In the genomic region with DNA sequence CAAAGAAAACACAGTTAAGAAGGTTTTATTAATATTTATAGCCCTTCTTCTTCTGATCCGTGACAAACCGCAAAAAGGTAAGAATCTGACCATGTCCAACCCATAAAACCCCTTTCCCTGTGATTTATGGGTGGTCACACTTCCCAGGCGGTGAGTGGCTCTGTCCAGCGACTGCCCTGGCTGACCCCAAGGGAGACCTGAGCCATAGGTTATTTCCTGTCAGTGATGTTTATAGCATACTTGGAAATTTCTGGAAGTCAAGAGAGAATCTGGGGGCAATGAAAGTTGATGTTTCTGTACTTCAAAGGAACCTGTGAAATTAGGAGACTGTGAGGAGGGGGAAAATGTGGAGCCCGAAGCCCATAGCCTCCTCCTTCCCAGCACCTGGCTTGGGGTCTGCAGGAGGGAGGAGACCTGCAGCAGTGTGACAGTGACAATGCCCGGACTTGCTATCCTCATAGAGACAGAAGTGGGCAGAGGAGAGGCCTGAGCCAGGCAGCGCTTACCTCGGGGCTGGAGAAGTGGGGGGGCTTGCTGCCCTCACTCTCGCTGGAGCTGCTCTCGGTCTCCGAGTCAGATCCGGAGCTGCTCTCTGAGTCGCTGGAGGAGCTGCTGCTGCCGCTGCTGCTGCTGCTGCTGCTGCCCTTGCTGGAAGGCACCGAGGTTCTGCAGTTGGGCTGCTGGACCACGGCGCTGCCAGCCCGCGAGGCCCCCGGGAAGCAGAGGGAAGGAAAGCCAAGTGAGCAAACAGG, we compare ENCODE assay signal across 14 cellular contexts.
DNase-seq lines count a peak whose midpoint lies in the region.
"Had no signal": no experiment of that assay in that cellular context is flagged by ENCODE, and none has a peak within 500 bp of the region (broad histone marks: within the 10 kb centered on the region; RNA-seq: fewer than 3 reads in every experiment).

No MANE protein-coding gene starts in this region.

- DNase-seq in H7 (peak; percentile 62), NCI-H774 (lab: John Stamatoyannopoulos, UW) (peak; percentile 1), glomerular visceral epithelial cell (ENCODE audit: extremely low spot score) (peak; percentile 35), retina (peak; percentile 58), T-helper 1 cell (no peak), D341Med (ENCODE audit: low spot score) (no peak)
- DNase-seq in activated CD8-positive, alpha-beta memory T cell treated with anti-CD3 and anti-CD28 coated beads, Interleukin-2, amount 50 U/mL, for 4 hours, result no peak
- DNase-seq: activated effector memory CD4-positive, alpha-beta T cell treated with Interleukin-2 at 50 U/mL for 16 hours; cortex of kidney; immature natural killer cell; MM.1S; NCI-H187 treated with DMSO at 0.1 percent for 48 hours had no signal

- no peaks in the 10 kb centered on the region for H3K36me3 ChIP-seq in H7 (replicated peaks; ENCODE audit: control insufficient read depth, insufficient read depth, low read length)
- H3K36me3 ChIP-seq: neutrophil had no signal

- H3K4me3 ChIP-seq in H7 (ENCODE audit: insufficient read depth, low read depth, low read length), result no peak overlapping the region
- H3K4me3 ChIP-seq: gastroesophageal sphincter had no signal

- H3K27me3 ChIP-seq in H7 (ENCODE audit: control insufficient read depth, insufficient read depth, low read length), result no peaks in the 10 kb centered on the region
- H3K27me3 ChIP-seq: gastroesophageal sphincter, neutrophil had no signal

Comparison
In these comparisons a context has a peak if more than half of its experiments do, and no peak if none do; other contexts are left out.
1. DNase-seq: peak in H7 (single experiment), NCI-H774 (single experiment), glomerular visceral epithelial cell (single experiment) and retina (single experiment); none in T-helper 1 cell (0 of 5), D341Med (single experiment) and activated CD8-positive, alpha-beta memory T cell treated with anti-CD3 and anti-CD28 coated beads, Interleukin-2, amount 50 U/mL, for 4 hours (single experiment).